In the genomic region with DNA sequence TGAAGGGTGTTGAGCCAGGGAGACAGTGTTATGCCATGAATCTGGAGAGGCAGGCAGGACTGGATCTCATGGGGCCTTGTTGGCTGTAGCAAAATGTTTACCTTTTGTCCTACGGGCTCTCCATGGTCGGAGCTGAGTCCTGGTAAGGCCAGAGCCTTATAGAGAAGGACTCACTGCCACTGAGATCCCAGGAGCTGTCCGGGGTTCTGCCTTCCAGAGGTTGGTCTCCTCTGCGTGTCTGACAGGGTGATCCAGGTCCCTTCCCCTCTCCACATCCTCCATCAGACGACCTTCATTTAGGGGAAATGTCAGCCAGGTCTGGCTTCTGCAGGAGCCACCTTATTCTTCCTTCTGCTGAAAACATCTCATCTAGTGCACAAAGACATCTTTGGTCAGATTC, we compare ENCODE assay signal across 27 cellular contexts.
"Had no signal": no experiment of that assay in that cellular context is flagged by ENCODE, and none has a peak within 500 bp of the region (broad histone marks: within the 10 kb centered on the region; RNA-seq: fewer than 3 reads in every experiment).

No MANE protein-coding gene starts in this region.

- H3K4me1 ChIP-seq: ascending aorta, esophagus muscularis mucosa, foreskin keratinocyte, heart right ventricle, left ventricle myocardium inferior, uterus had no signal

- H3K9me3 Mint-ChIP-seq: activated naive CD4-positive, alpha-beta T cell treated with anti-CD3 and anti-CD28 coated beads for 36 hours; activated naive CD8-positive, alpha-beta T cell treated with anti-CD3 and anti-CD28 coated beads, Interleukin-2, amount 10 ng/mL, durations not matched to agents 7 days and 5 days; natural killer cell; stimulated activated memory B cell treated with anti-CD40 and anti-IgM and Interleukin-4, amounts not matched to agents 10 μg/mL and 1 μg/mL and 100 μg/mL, for 72 hours; T-helper 2 cell treated with Interferon-gamma antibody and Interleukin-4, amounts not matched to agents 5 μg/mL and 100 μg/mL, for 36 hours; type B pancreatic cell had no signal

- H3K36me3 Mint-ChIP-seq: activated naive CD8-positive, alpha-beta T cell treated with anti-CD3 and anti-CD28 coated beads, Interleukin-2, amount 10 ng/mL, durations not matched to agents 7 days and 5 days; natural killer cell; stimulated activated memory B cell treated with anti-CD40 and anti-IgM and Interleukin-4, amounts not matched to agents 10 μg/mL and 1 μg/mL and 100 μg/mL, for 72 hours; type B pancreatic cell had no signal

- H3K4me3 ChIP-seq: ascending aorta, esophagus muscularis mucosa, heart right ventricle, left ventricle myocardium inferior, lung, skin epidermis, uterus had no signal

- H3K27ac Mint-ChIP-seq: activated naive CD4-positive, alpha-beta T cell treated with anti-CD3 and anti-CD28 coated beads for 36 hours; activated naive CD8-positive, alpha-beta T cell treated with anti-CD3 and anti-CD28 coated beads, Interleukin-2, amount 10 ng/mL, durations not matched to agents 7 days and 5 days; natural killer cell; stimulated activated memory B cell treated with anti-CD40 and anti-IgM and Interleukin-4, amounts not matched to agents 10 μg/mL and 1 μg/mL and 100 μg/mL, for 72 hours; T-helper 2 cell treated with Interferon-gamma antibody and Interleukin-4, amounts not matched to agents 5 μg/mL and 100 μg/mL, for 36 hours; type B pancreatic cell had no signal

- H3K27ac ChIP-seq: ascending aorta, brain microvascular endothelial cell, esophagus muscularis mucosa, foreskin keratinocyte, heart right ventricle, left ventricle myocardium inferior, skin epidermis, uterus had no signal

- H3K36me3 ChIP-seq: ascending aorta, brain microvascular endothelial cell, esophagus muscularis mucosa, heart right ventricle, left ventricle myocardium inferior, uterus had no signal

- DNase-seq: activated CD4-positive, alpha-beta T cell treated with anti-CD3 and anti-CD28 coated beads for 4 hours; activated CD4-positive, alpha-beta T cell treated with anti-CD3 and anti-CD28 coated beads, Interleukin-2, amount 50 U/mL, for 48 hours; activated CD8-positive, alpha-beta memory T cell treated with anti-CD3 and anti-CD28 coated beads for 24 hours; activated effector memory CD4-positive, alpha-beta T cell treated with Interleukin-2 at 50 U/mL for 16 hours; activated naive CD4-positive, alpha-beta T cell treated with anti-CD3 and anti-CD28 coated beads for 36 hours; activated naive CD8-positive, alpha-beta T cell treated with anti-CD3 and anti-CD28 coated beads, Interleukin-2, amount 10 ng/mL, durations not matched to agents 7 days and 5 days; brain microvascular endothelial cell; caudate nucleus; foreskin keratinocyte; heart right ventricle; left ventricle myocardium inferior; mesendoderm; natural killer cell; posterior cingulate gyrus; stimulated activated CD4-positive, alpha-beta T cell treated with anti-CD3 and anti-CD28 coated beads, Interleukin-12 subunit alpha, Interleukin-12 subunit beta, amount 100 ng/mL, for 4 hours; stimulated activated CD4-positive, alpha-beta T cell treated with anti-CD3 and anti-CD28 coated beads, Interleukin-4, amount 100 ng/mL, for 24 hours; stimulated activated naive CD8-positive, alpha-beta T cell treated with anti-CD3 and anti-CD28 coated beads, Interleukin-15, amount 100 ng/mL, for 72 hours; substantia nigra; uterus had no signal

- H3K4me1 Mint-ChIP-seq: activated naive CD8-positive, alpha-beta T cell treated with anti-CD3 and anti-CD28 coated beads, Interleukin-2, amount 10 ng/mL, durations not matched to agents 7 days and 5 days; natural killer cell; stimulated activated memory B cell treated with anti-CD40 and anti-IgM and Interleukin-4, amounts not matched to agents 10 μg/mL and 1 μg/mL and 100 μg/mL, for 72 hours; stimulated activated naive CD8-positive, alpha-beta T cell treated with anti-CD3 and anti-CD28 coated beads, Interleukin-15, amount 100 ng/mL, for 72 hours had no signal

- H3K27me3 Mint-ChIP-seq: activated naive CD8-positive, alpha-beta T cell treated with anti-CD3 and anti-CD28 coated beads, Interleukin-2, amount 10 ng/mL, durations not matched to agents 7 days and 5 days; stimulated activated memory B cell treated with anti-CD40 and anti-IgM and Interleukin-4, amounts not matched to agents 10 μg/mL and 1 μg/mL and 100 μg/mL, for 72 hours; stimulated activated naive CD8-positive, alpha-beta T cell treated with anti-CD3 and anti-CD28 coated beads, Interleukin-15, amount 100 ng/mL, for 72 hours had no signal

- H3K4me3 Mint-ChIP-seq: activated naive CD4-positive, alpha-beta T cell treated with anti-CD3 and anti-CD28 coated beads for 36 hours; activated naive CD8-positive, alpha-beta T cell treated with anti-CD3 and anti-CD28 coated beads, Interleukin-2, amount 10 ng/mL, durations not matched to agents 7 days and 5 days; natural killer cell; stimulated activated memory B cell treated with anti-CD40 and anti-IgM and Interleukin-4, amounts not matched to agents 10 μg/mL and 1 μg/mL and 100 μg/mL, for 72 hours; stimulated activated naive CD8-positive, alpha-beta T cell treated with anti-CD3 and anti-CD28 coated beads, Interleukin-15, amount 100 ng/mL, for 72 hours; T-helper 2 cell treated with Interferon-gamma antibody and Interleukin-4, amounts not matched to agents 5 μg/mL and 100 μg/mL, for 36 hours; type B pancreatic cell had no signal

- ATAC-seq: foreskin keratinocyte; heart right ventricle; natural killer cell; sciatic nerve; stimulated activated memory B cell treated with anti-CD40 and anti-IgM and Interleukin-4, amounts not matched to agents 10 μg/mL and 1 μg/mL and 100 μg/mL, for 72 hours; stimulated activated naive CD8-positive, alpha-beta T cell treated with anti-CD3 and anti-CD28 coated beads, Interleukin-15, amount 100 ng/mL, for 72 hours had no signal

- H3K9me3 ChIP-seq: ascending aorta, esophagus muscularis mucosa, heart right ventricle, left ventricle myocardium inferior, uterus had no signal
